Comparison of ENCODE assay signal across 30 cellular contexts in genomic region chr2:235091983-235092382, GRCh38.
"Had no signal": no experiment of that assay in that cellular context is flagged by ENCODE, and none has a peak within 500 bp of the region (broad histone marks: within the 10 kb centered on the region; RNA-seq: fewer than 3 reads in every experiment).

No MANE protein-coding gene starts in this region.

- H3K27me3 Mint-ChIP-seq: type B pancreatic cell had no signal

- H3K36me3 Mint-ChIP-seq: naive thymus-derived CD4-positive, alpha-beta T cell; natural killer cell; neural progenitor cell; stimulated activated memory B cell treated with anti-CD40 and anti-IgM and Interleukin-4, amounts not matched to agents 10 μg/mL and 1 μg/mL and 100 μg/mL, for 72 hours; type B pancreatic cell had no signal

- H3K4me3 Mint-ChIP-seq: naive thymus-derived CD4-positive, alpha-beta T cell; natural killer cell; nephron; neural progenitor cell; stimulated activated memory B cell treated with anti-CD40 and anti-IgM and Interleukin-4, amounts not matched to agents 10 μg/mL and 1 μg/mL and 100 μg/mL, for 72 hours; stimulated activated naive CD8-positive, alpha-beta T cell treated with anti-CD3 and anti-CD28 coated beads, Interleukin-15, amount 100 ng/mL, for 72 hours; type B pancreatic cell had no signal

- H3K4me2 ChIP-seq: neural progenitor cell, smooth muscle cell had no signal

- H3K4me1 ChIP-seq: pancreas, psoas muscle, suprapubic skin, tibial artery, vagina had no signal

- H3K27me3 ChIP-seq: neural progenitor cell, pancreas, suprapubic skin, testis, tibial artery, vagina had no signal

- H3K27ac ChIP-seq: neural progenitor cell, neutrophil, pancreas, psoas muscle, skin epidermis, spleen, suprapubic skin, testis, tibial artery, transverse colon, vagina had no signal

- DNase-seq: naive thymus-derived CD4-positive, alpha-beta T cell; natural killer cell; nucleus accumbens; pancreas; psoas muscle; right cardiac atrium; spleen; stimulated activated CD4-positive, alpha-beta T cell treated with anti-CD3 and anti-CD28 coated beads, Interleukin-12 subunit alpha, Interleukin-12 subunit beta, amount 100 ng/mL, for 4 hours; stimulated activated CD4-positive, alpha-beta T cell treated with anti-CD3 and anti-CD28 coated beads, Interleukin-1b, Interleukin-23, amount 100 ng/mL, for 48 hours; stimulated activated CD4-positive, alpha-beta T cell treated with anti-CD3 and anti-CD28 coated beads, Interleukin-4, amount 100 ng/mL, for 1 hour; stimulated activated CD4-positive, alpha-beta T cell treated with anti-CD3 and anti-CD28 coated beads, Interleukin-4, amount 100 ng/mL, for 4 hours; stimulated activated CD8-positive, alpha-beta memory T cell treated with anti-CD3 and anti-CD28 coated beads, Interleukin-4, amount 100 ng/mL, for 48 hours; stimulated activated naive CD4-positive, alpha-beta T cell; stimulated activated naive CD8-positive, alpha-beta T cell treated with anti-CD3 and anti-CD28 coated beads, Interleukin-15, amount 100 ng/mL, for 72 hours; stimulated activated naive CD8-positive, alpha-beta T cell treated with anti-CD3 and anti-CD28 coated beads, Interleukin-15, Interleukin-2, amounts not matched to agents 100 U/mL and 50 U/mL, for 24 hours; substantia nigra; testis; tibial artery; transverse colon had no signal

- H2AFZ ChIP-seq: neural progenitor cell had no signal

- H3K4me3 ChIP-seq: neural progenitor cell, pancreas, psoas muscle, skin epidermis, smooth muscle cell, spleen, suprapubic skin, testis, tibial artery, transverse colon, vagina had no signal

- ATAC-seq: naive thymus-derived CD4-positive, alpha-beta T cell; natural killer cell; pancreas; psoas muscle; right cardiac atrium; sciatic nerve; stimulated activated memory B cell treated with anti-CD40 and anti-IgM and Interleukin-4, amounts not matched to agents 10 μg/mL and 1 μg/mL and 100 μg/mL, for 72 hours; stimulated activated naive CD8-positive, alpha-beta T cell treated with anti-CD3 and anti-CD28 coated beads, Interleukin-15, amount 100 ng/mL, for 72 hours; stimulated activated naive CD8-positive, alpha-beta T cell treated with anti-CD3 and anti-CD28 coated beads, Interleukin-15, Interleukin-2, amounts not matched to agents 100 U/mL and 50 U/mL, for 24 hours had no signal

- H3K27ac Mint-ChIP-seq: naive thymus-derived CD4-positive, alpha-beta T cell; natural killer cell; nephron; progenitor cell of endocrine pancreas; stimulated activated memory B cell treated with anti-CD40 and anti-IgM and Interleukin-4, amounts not matched to agents 10 μg/mL and 1 μg/mL and 100 μg/mL, for 72 hours; type B pancreatic cell had no signal

- H3K9me3 Mint-ChIP-seq: naive thymus-derived CD4-positive, alpha-beta T cell; natural killer cell; nephron; neural progenitor cell; stimulated activated memory B cell treated with anti-CD40 and anti-IgM and Interleukin-4, amounts not matched to agents 10 μg/mL and 1 μg/mL and 100 μg/mL, for 72 hours; stimulated activated naive CD8-positive, alpha-beta T cell treated with anti-CD3 and anti-CD28 coated beads, Interleukin-15, amount 100 ng/mL, for 72 hours had no signal

- H3K9me3 ChIP-seq: neutrophil, pancreas, psoas muscle, spleen, suprapubic skin, testis, tibial artery, transverse colon, vagina had no signal

- H3K36me3 ChIP-seq: neural progenitor cell, neutrophil, pancreas, spleen, suprapubic skin, tibial artery, transverse colon, vagina had no signal

- H3K4me1 Mint-ChIP-seq: natural killer cell; stimulated activated naive CD8-positive, alpha-beta T cell treated with anti-CD3 and anti-CD28 coated beads, Interleukin-15, amount 100 ng/mL, for 72 hours had no signal

- H3K9ac ChIP-seq: neural progenitor cell had no signal
